In the genomic region with DNA sequence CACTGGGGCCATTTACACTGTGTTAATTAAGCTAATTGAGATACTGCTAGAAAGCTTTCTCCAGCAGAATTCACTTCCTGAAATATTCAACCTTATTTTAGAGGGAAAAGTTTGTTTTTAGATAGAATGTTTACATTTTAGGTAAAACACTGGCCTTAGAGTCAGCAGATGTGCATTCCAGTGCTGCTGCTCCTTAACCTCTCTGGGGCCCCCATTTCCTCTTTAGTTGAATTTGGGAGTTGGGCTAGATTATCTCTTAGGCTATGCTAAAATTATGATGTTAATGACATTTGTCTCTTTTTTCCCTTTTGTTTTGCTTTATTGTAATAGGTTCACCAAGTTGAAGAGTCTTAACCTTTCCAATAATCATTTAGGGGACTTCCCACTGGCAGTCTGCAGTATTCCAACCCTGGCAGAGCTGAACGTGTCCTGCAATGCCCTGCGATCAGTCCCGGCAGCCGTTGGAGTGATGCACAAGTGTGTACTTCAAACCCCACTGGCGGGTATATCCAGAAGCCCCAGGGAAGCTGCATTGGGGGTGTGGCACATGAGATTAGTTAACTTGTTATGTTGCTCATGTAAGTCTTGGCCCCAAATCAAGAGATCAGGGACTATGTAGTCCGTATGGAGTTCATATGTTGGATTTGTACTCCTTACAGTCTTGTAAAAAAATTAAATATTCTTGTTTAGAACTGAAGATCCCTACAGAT, we compare ENCODE assay signal across 2 cellular contexts.
TF ChIP-seq lines count a peak whose summit lies in the region.

No MANE protein-coding gene starts in this region.

TF ChIP-seq in IMR-90, 13 proteins besides CTCF, POLR2A, EP300 and RAD21:
- TF ChIP-seq CEBPB (IDR thresholded peaks at IDR 0.05; ENCODE audit: low read depth, low read length) (no peak), MAZ (IDR thresholded peaks at IDR 0.05; ENCODE audit: borderline replicate concordance, low read depth, low read length) (no peak), FOS (IDR thresholded peaks at IDR 0.05; ENCODE audit: low read depth, low read length) (no peak), NFE2L2 (IDR thresholded peaks at IDR 0.05; ENCODE audit: low read depth, low read length) (no peak), RCOR1 (IDR thresholded peaks at IDR 0.05; ENCODE audit: insufficient replicate concordance, low read length) (no peak)

TF ChIP-seq in endothelial cell of umbilical vein, 7 proteins besides CTCF, POLR2A, EP300 and RAD21:
- no peak for TF ChIP-seq POLR2AphosphoS5 (IDR thresholded peaks at IDR 0.05; ENCODE audit: insufficient read depth, low read depth, low read length)
- TF ChIP-seq EZH2 (IDR thresholded peaks at IDR 0.05; ENCODE audit: borderline replicate concordance, low read depth, low read length, severe bottlenecking): no peak
- no peak for TF ChIP-seq GATA2 (IDR thresholded peaks at IDR 0.05; ENCODE audit: insufficient read depth, insufficient read length, low read depth, low read length)
- no peak for TF ChIP-seq JUN (IDR thresholded peaks at IDR 0.05; ENCODE audit: borderline replicate concordance, insufficient read depth, insufficient read length, low read depth)
- TF ChIP-seq FOS (IDR thresholded peaks at IDR 0.05; ENCODE audit: borderline replicate concordance, insufficient read depth, low read length): no peak
- TF ChIP-seq MYC (IDR thresholded peaks at IDR 0.05; ENCODE audit: low read depth, low read length): no peak
- TF ChIP-seq, protein P1, sequence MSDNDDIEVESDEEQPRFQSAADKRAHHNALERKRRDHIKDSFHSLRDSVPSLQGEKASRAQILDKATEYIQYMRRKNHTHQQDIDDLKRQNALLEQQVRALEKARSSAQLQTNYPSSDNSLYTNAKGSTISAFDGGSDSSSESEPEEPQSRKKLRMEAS (IDR thresholded peaks at IDR 0.05; ENCODE audit: insufficient read depth, insufficient read length): no peak
